In genomic region chr13:74794147-74794546, GRCh38 we compare ENCODE assay signal across 18 cellular contexts.
DNase-seq lines count a peak whose midpoint lies in the region; ATAC-seq and TF ChIP-seq lines count a peak whose summit lies in the region.
"Had no signal": no experiment of that assay in that cellular context is flagged by ENCODE, and none has a peak within 500 bp of the region (broad histone marks: within the 10 kb centered on the region; RNA-seq: fewer than 3 reads in every experiment).

No MANE protein-coding gene starts in this region.

- no peaks in the 10 kb centered on the region for H3K79me1 ChIP-seq in mesendoderm (ENCODE audit: low read length)

- H3K4me3 ChIP-seq in A673 (ENCODE audit: low read depth, low read length, poor library complexity, severe bottlenecking), result no peak overlapping the region
- peak overlapping the region; percentile 38 for H3K4me3 ChIP-seq in SJCRH30
- no peak overlapping the region for H3K4me3 ChIP-seq in mesendoderm (ENCODE audit: low read length)
- H3K4me3 ChIP-seq: K562 had no signal

- H3K27ac ChIP-seq in A673 (ENCODE audit: low read depth, low read length, poor library complexity, severe bottlenecking) (no peak overlapping the region), SJCRH30 (peak overlapping the region; percentile 69), mesendoderm (ENCODE audit: low read depth, low read length) (no peak overlapping the region)
- H3K27ac ChIP-seq: C4-2B had no signal

- H3K56ac ChIP-seq in mesendoderm (ENCODE audit: low read length), result no peak overlapping the region

- H3K23ac ChIP-seq in mesendoderm (ENCODE audit: low read length), result no peak overlapping the region

- CTCF ChIA-PET in A673 (lab: Charles Lee), result no interaction called here

- H2BK5ac ChIP-seq in mesendoderm (ENCODE audit: low read length), result no peak overlapping the region

- no peak overlapping the region for H3K9ac ChIP-seq in mesendoderm (ENCODE audit: low read length)

- POLR2A ChIA-PET in A673 (lab: Charles Lee; ENCODE audit: low non-redundant PET), result no interaction called here

- no peak overlapping the region for H3K4ac ChIP-seq in mesendoderm (ENCODE audit: low read depth, low read length)

- DNase-seq in A673 (ENCODE audit: low spot score) (peak; percentile 14), M059J (ENCODE audit: low read depth) (peak; percentile 7), SJCRH30 (peak; percentile 92 to 93), mesendoderm (peak; percentile 13), erythroblast (lab: John Stamatoyannopoulos, UW) (no peak), cortex of kidney (lab: John Stamatoyannopoulos, UW) (no peak), amniotic stem cell (lab: John Stamatoyannopoulos, UW) (no peak)
- DNase-seq: 8988T, DMS 273 treated with DMSO at 0.1 percent for 48 hours, EL, NCI-H1436, NCI-H446 treated with DMSO at 0.1 percent for 48 hours, RPMI8226, T-helper 17 cell had no signal

- no peak for TF ChIP-seq CTCF in A673 (conservative IDR thresholded peaks at IDR 0.05; ENCODE audit: low read depth, low read length)

- H3K4me1 ChIP-seq in A673 (ENCODE audit: insufficient read depth, low read length, poor library complexity, severe bottlenecking) (no peaks in the 10 kb centered on the region), SJCRH30 (peaks cover 18% of the 10 kb centered on the region), mesendoderm (ENCODE audit: control insufficient read depth, low read depth, low read length) (no peaks in the 10 kb centered on the region)

- no peak overlapping the region for H3K18ac ChIP-seq in mesendoderm (ENCODE audit: low read length)

- H2BK15ac ChIP-seq in mesendoderm (replicated peaks; ENCODE audit: low read depth), result no peak overlapping the region

- no CpG with 5 or more reads among the region's 5 CpGs for WGBS in mesendoderm (ENCODE audit: extremely low coverage, insufficient coverage, low lambda C conversion rate)

- no peak for TF ChIP-seq POLR2A in erythroblast (IDR thresholded peaks at IDR 0.05; ENCODE audit: low read length)

- no peak overlapping the region for H2BK120ac ChIP-seq in mesendoderm (ENCODE audit: low read depth, low read length)

- intact Hi-C loops in A673 (cut with micrococcal nuclease; ENCODE audit: unreplicated experiment), result no loop called here

- H4K5ac ChIP-seq in mesendoderm (ENCODE audit: low read length), result no peak overlapping the region

- no peak for ATAC-seq in GM18907 (IDR thresholded peaks at IDR 0.05; ENCODE audit: unreplicated experiment)
- ATAC-seq: HCT116, K562, T-helper 17 cell had no signal

- H3K36me3 ChIP-seq in A673 (ENCODE audit: insufficient read depth, low read length, poor library complexity, severe bottlenecking), result no peaks in the 10 kb centered on the region
- no peaks in the 10 kb centered on the region for H3K36me3 ChIP-seq in SJCRH30
- H3K36me3 ChIP-seq in mesendoderm (ENCODE audit: control insufficient read depth, insufficient read depth, low read length), result no peaks in the 10 kb centered on the region

- no peak overlapping the region for H2AK5ac ChIP-seq in mesendoderm (ENCODE audit: low read length)

- H3K9me3 ChIP-seq in A673 (ENCODE audit: low read depth, low read length, poor library complexity, severe bottlenecking) (no peaks in the 10 kb centered on the region), SJCRH30 (replicated peaks) (peaks cover 3% of the 10 kb centered on the region; the same call in 1 of the 2 replicates)

- H3K79me2 ChIP-seq in mesendoderm (ENCODE audit: control insufficient read depth, insufficient read depth, low read length), result no peaks in the 10 kb centered on the region

- H3K27me3 ChIP-seq in A673 (replicated peaks; ENCODE audit: insufficient read depth, low read depth, low read length, poor library complexity), result no peaks in the 10 kb centered on the region
- H3K27me3 ChIP-seq in SJCRH30, result no peaks in the 10 kb centered on the region
- no peaks in the 10 kb centered on the region for H3K27me3 ChIP-seq in mesendoderm (ENCODE audit: insufficient read depth, low read length, poor library complexity)

- no peak overlapping the region for H3K4me2 ChIP-seq in mesendoderm (ENCODE audit: low read length)

- no peak overlapping the region for H4K8ac ChIP-seq in mesendoderm (ENCODE audit: low read depth, low read length)

- no TSS peak for BruUV-seq in A673 (replicated peaks; lab: Mats Ljungman, UMichigan)

Comparison
In these comparisons a context has a peak if more than half of its experiments do, and no peak if none do; other contexts are left out.
1. DNase-seq: peak in A673 (single experiment), M059J (single experiment), SJCRH30 (2 of 2) and mesendoderm (single experiment); none in erythroblast (0 of 2), cortex of kidney (single experiment) and amniotic stem cell (single experiment).